Comparison of ENCODE assay signal across 2 cellular contexts in the genomic region with DNA sequence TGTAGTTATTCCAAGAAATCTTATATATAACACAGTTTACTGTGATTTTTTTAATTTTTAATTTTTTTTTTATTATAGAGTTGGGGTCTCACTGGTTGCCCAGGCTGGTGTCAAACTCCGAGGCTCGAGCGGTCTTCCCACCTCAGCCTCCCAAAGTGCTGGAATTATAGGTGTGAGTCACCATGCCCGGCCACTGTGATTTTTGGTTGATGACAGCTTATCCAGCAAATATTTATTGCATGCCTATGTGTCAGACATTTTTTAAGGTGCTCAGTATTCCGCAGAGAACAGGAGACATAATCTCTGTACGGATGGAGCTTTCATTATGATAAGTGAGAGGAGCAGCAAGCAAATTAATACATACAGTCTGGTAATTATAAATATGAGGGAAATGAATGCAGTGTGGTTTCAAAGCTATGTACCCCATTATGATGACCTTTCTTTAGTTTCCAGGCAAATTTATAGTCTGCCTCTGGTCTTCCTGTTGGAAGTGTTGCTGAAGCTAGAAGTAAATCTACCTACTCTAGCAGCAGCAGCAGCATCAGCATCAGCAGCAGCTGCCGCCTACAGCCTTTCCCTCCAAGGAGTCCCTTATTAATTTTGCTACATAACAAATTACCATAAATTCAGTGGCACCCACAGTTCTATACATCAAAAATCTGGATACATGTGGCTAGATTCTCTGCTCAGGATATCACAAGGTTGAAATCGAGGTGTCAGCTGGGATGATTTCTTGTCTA.
TF ChIP-seq lines count a peak whose summit lies in the region.

No MANE protein-coding gene starts in this region.

TF ChIP-seq in HEK293, 187 proteins besides CTCF, POLR2A, EP300 and RAD21 (continued from another document and continues in another):
- TF ChIP-seq, protein P1, sequence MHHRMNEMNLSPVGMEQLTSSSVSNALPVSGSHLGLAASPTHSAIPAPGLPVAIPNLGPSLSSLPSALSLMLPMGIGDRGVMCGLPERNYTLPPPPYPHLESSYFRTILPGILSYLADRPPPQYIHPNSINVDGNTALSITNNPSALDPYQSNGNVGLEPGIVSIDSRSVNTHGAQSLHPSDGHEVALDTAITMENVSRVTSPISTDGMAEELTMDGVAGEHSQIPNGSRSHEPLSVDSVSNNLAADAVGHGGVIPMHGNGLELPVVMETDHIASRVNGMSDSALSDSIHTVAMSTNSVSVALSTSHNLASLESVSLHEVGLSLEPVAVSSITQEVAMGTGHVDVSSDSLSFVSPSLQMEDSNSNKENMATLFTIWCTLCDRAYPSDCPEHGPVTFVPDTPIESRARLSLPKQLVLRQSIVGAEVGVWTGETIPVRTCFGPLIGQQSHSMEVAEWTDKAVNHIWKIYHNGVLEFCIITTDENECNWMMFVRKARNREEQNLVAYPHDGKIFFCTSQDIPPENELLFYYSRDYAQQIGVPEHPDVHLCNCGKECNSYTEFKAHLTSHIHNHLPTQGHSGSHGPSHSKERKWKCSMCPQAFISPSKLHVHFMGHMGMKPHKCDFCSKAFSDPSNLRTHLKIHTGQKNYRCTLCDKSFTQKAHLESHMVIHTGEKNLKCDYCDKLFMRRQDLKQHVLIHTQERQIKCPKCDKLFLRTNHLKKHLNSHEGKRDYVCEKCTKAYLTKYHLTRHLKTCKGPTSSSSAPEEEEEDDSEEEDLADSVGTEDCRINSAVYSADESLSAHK (tag by site-specific recombination; IDR thresholded peaks at IDR 0.05), result no peak
- TF ChIP-seq ZNF830 (tag by site-specific recombination; IDR thresholded peaks at IDR 0.05; ENCODE audit: low read depth), result no peak
- peak; percentile 56; the same call in 1 of the 2 replicates for TF ChIP-seq MEIS1 (CRISPR knock-in tag; IDR thresholded peaks at IDR 0.05; ENCODE audit: borderline replicate concordance)
- no peak for TF ChIP-seq ZNF664 (tag by site-specific recombination; IDR thresholded peaks at IDR 0.05)
- 0 out of 2 replicates have a peak, but pooled peaks have one; percentile 12 for TF ChIP-seq GLIS1 (tag by site-specific recombination; IDR thresholded peaks at IDR 0.05)
- no peak for TF ChIP-seq BCL11A (tag by site-specific recombination; IDR thresholded peaks at IDR 0.05; ENCODE audit: low read depth)
- TF ChIP-seq, protein P2, sequence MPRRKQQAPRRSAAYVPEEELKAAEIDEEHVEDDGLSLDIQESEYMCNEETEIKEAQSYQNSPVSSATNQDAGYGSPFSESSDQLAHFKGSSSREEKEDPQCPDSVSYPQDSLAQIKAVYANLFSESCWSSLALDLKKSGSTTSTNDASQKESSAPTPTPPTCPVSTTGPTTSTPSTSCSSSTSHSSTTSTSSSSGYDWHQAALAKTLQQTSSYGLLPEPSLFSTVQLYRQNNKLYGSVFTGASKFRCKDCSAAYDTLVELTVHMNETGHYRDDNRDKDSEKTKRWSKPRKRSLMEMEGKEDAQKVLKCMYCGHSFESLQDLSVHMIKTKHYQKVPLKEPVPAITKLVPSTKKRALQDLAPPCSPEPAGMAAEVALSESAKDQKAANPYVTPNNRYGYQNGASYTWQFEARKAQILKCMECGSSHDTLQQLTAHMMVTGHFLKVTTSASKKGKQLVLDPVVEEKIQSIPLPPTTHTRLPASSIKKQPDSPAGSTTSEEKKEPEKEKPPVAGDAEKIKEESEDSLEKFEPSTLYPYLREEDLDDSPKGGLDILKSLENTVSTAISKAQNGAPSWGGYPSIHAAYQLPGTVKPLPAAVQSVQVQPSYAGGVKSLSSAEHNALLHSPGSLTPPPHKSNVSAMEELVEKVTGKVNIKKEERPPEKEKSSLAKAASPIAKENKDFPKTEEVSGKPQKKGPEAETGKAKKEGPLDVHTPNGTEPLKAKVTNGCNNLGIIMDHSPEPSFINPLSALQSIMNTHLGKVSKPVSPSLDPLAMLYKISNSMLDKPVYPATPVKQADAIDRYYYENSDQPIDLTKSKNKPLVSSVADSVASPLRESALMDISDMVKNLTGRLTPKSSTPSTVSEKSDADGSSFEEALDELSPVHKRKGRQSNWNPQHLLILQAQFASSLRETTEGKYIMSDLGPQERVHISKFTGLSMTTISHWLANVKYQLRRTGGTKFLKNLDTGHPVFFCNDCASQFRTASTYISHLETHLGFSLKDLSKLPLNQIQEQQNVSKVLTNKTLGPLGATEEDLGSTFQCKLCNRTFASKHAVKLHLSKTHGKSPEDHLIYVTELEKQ (tag by site-specific recombination; IDR thresholded peaks at IDR 0.05; ENCODE audit: borderline replicate concordance), result 0 out of 2 replicates have a peak, but pooled peaks have one; percentile 29
- TF ChIP-seq ZNF600 (tag by site-specific recombination; IDR thresholded peaks at IDR 0.05), result peak; percentile 64
- TF ChIP-seq GFI1B (tag by site-specific recombination; IDR thresholded peaks at IDR 0.05), result peak; percentile 82
- TF ChIP-seq ZNF184 (tag by site-specific recombination; IDR thresholded peaks at IDR 0.05), result no peak
- no peak for TF ChIP-seq ZNF426 (tag by site-specific recombination; IDR thresholded peaks at IDR 0.05)
- TF ChIP-seq ZIC2 (tag by site-specific recombination; IDR thresholded peaks at IDR 0.05), result no peak
- TF ChIP-seq ZNF768 (tag by site-specific recombination; IDR thresholded peaks at IDR 0.05), result no peak
- TF ChIP-seq GLIS2 (tag by site-specific recombination; IDR thresholded peaks at IDR 0.05), result no peak
- TF ChIP-seq, protein P3, sequence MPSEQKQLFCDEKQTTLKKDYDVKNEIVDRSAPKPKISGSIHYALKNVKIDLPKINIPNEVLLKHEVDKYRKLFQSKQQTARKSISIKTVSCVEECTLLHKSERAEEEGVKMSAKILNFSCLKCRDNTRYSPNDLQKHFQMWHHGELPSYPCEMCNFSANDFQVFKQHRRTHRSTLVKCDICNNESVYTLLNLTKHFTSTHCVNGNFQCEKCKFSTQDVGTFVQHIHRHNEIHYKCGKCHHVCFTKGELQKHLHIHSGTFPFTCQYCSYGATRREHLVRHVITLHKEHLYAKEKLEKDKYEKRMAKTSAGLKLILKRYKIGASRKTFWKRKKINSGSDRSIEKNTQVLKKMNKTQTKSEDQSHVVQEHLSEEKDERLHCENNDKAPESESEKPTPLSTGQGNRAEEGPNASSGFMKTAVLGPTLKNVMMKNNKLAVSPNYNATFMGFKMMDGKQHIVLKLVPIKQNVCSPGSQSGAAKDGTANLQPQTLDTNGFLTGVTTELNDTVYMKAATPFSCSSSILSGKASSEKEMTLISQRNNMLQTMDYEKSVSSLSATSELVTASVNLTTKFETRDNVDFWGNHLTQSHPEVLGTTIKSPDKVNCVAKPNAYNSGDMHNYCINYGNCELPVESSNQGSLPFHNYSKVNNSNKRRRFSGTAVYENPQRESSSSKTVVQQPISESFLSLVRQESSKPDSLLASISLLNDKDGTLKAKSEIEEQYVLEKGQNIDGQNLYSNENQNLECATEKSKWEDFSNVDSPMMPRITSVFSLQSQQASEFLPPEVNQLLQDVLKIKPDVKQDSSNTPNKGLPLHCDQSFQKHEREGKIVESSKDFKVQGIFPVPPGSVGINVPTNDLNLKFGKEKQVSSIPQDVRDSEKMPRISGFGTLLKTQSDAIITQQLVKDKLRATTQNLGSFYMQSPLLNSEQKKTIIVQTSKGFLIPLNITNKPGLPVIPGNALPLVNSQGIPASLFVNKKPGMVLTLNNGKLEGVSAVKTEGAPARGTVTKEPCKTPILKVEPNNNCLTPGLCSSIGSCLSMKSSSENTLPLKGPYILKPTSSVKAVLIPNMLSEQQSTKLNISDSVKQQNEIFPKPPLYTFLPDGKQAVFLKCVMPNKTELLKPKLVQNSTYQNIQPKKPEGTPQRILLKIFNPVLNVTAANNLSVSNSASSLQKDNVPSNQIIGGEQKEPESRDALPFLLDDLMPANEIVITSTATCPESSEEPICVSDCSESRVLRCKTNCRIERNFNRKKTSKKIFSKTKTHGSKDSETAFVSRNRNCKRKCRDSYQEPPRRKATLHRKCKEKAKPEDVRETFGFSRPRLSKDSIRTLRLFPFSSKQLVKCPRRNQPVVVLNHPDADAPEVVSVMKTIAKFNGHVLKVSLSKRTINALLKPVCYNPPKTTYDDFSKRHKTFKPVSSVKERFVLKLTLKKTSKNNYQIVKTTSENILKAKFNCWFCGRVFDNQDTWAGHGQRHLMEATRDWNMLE (tag by site-specific recombination; conservative IDR thresholded peaks at IDR 0.05; ENCODE audit: low read depth), result no peak

TF ChIP-seq in SK-N-SH, 30 proteins besides CTCF, POLR2A, EP300 and RAD21 (continued from another document):
- TF ChIP-seq, protein P4, sequence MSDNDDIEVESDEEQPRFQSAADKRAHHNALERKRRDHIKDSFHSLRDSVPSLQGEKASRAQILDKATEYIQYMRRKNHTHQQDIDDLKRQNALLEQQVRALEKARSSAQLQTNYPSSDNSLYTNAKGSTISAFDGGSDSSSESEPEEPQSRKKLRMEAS (IDR thresholded peaks at IDR 0.05; ENCODE audit: low read depth), result no peak
- TF ChIP-seq FOXJ3 (CRISPR knock-in tag; IDR thresholded peaks at IDR 0.05), result no peak
- no peak for TF ChIP-seq MXI1 (IDR thresholded peaks at IDR 0.05; ENCODE audit: low read depth, low read length)
- peak; percentile 25; the same call in 1 of the 2 replicates for TF ChIP-seq NFIC (IDR thresholded peaks at IDR 0.05; ENCODE audit: borderline replicate concordance)
- no peak for TF ChIP-seq GATA2 (CRISPR knock-in tag; IDR thresholded peaks at IDR 0.05)
- TF ChIP-seq JUND (IDR thresholded peaks at IDR 0.05), result peak; percentile 82
- no peak for TF ChIP-seq SMC3 (IDR thresholded peaks at IDR 0.05; ENCODE audit: low read depth, low read length)
- no peak for TF ChIP-seq GABPA (IDR thresholded peaks at IDR 0.05; ENCODE audit: low read depth)
- TF ChIP-seq FOSL2 (IDR thresholded peaks at IDR 0.05; ENCODE audit: borderline replicate concordance, low read depth), result peak; percentile 85
- TF ChIP-seq, protein P5, sequence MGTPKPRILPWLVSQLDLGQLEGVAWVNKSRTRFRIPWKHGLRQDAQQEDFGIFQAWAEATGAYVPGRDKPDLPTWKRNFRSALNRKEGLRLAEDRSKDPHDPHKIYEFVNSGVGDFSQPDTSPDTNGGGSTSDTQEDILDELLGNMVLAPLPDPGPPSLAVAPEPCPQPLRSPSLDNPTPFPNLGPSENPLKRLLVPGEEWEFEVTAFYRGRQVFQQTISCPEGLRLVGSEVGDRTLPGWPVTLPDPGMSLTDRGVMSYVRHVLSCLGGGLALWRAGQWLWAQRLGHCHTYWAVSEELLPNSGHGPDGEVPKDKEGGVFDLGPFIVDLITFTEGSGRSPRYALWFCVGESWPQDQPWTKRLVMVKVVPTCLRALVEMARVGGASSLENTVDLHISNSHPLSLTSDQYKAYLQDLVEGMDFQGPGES (IDR thresholded peaks at IDR 0.05; ENCODE audit: low read depth, low read length), result no peak
- peak; percentile 64; the same call in 1 of the 2 replicates for TF ChIP-seq TEAD4 (IDR thresholded peaks at IDR 0.05; ENCODE audit: borderline replicate concordance, insufficient read depth)
- TF ChIP-seq, protein P6, sequence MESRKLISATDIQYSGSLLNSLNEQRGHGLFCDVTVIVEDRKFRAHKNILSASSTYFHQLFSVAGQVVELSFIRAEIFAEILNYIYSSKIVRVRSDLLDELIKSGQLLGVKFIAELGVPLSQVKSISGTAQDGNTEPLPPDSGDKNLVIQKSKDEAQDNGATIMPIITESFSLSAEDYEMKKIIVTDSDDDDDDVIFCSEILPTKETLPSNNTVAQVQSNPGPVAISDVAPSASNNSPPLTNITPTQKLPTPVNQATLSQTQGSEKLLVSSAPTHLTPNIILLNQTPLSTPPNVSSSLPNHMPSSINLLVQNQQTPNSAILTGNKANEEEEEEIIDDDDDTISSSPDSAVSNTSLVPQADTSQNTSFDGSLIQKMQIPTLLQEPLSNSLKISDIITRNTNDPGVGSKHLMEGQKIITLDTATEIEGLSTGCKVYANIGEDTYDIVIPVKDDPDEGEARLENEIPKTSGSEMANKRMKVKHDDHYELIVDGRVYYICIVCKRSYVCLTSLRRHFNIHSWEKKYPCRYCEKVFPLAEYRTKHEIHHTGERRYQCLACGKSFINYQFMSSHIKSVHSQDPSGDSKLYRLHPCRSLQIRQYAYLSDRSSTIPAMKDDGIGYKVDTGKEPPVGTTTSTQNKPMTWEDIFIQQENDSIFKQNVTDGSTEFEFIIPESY (IDR thresholded peaks at IDR 0.05; ENCODE audit: borderline replicate concordance, low read depth), result 0 out of 2 replicates have a peak, but pooled peaks have one; percentile 37
- TF ChIP-seq POLR2AphosphoS5 (IDR thresholded peaks at IDR 0.05; ENCODE audit: low read depth, low read length), result no peak
